ENCODE assay signal across 25 cellular contexts in genomic region chr11:65581928-65582327, GRCh38. TPM values are rescaled to one million over a fixed set of nuclear protein-coding genes. Genes with fewer than 3 reads are reported as not detected.
DNase-seq lines count a peak whose midpoint lies in the region; ATAC-seq, FAIRE-seq and TF ChIP-seq lines count a peak whose summit lies in the region.
"Had no signal": no experiment of that assay in that cellular context is flagged by ENCODE, and none has a peak within 500 bp of the region (broad histone marks: within the 10 kb centered on the region; RNA-seq: fewer than 3 reads in every experiment).

No MANE protein-coding gene starts in this region.

- DNase-seq in activated T-cell treated with anti-CD3 and anti-CD28 coated beads, Interleukin-2, amount 50 U/mL, for 72 hours: no peak
- no peak for DNase-seq in activated T-cell treated with anti-CD3 and anti-CD28 coated beads, Interleukin-2, amount 50 U/mL, for 1 hour
- DNase-seq in activated T-helper 1 cell treated with anti-CD3 and anti-CD28 coated beads, Interleukin-12 subunit alpha, Interleukin-12 subunit beta, Interleukin-2, Interleukin-4 antibody, amounts not matched to agents 30 ng/mL and 10 ng/mL and 1 ng/mL, durations not matched to agents 14 hours and 24 hours and 36 hours (ENCODE audit: low spot score): no peak
- no peak for DNase-seq in naive thymus-derived CD4-positive, alpha-beta T cell
- DNase-seq in prostate gland (ENCODE audit: low spot score) (no peak), GM19239 (ENCODE audit: insufficient read length, low spot score) (no peak), osteoblast (ENCODE audit: insufficient read length, low spot score, missing footprints) (no peak)
- DNase-seq: ACHN; activated CD4-positive, alpha-beta T cell treated with anti-CD3 and anti-CD28 coated beads for 48 hours; activated naive CD4-positive, alpha-beta T cell treated with anti-CD3 and anti-CD28 coated beads for 36 hours; body of pancreas; CD8-positive, alpha-beta T cell; GM23248; NCI-H1436; NCI-H526; retina; RPMI8226 had no signal

- H3K9ac ChIP-seq in stomach smooth muscle (ENCODE audit: low read length in 2 of 2): no peak overlapping the region
- H3K9ac ChIP-seq: GM23248 had no signal

- H3K27ac ChIP-seq in naive thymus-derived CD4-positive, alpha-beta T cell (ENCODE audit: low read depth, low read length): no peak overlapping the region
- H3K27ac ChIP-seq in stomach smooth muscle (ENCODE audit: low read length) (peak overlapping the region; percentile 58), prostate gland (no peak overlapping the region), osteoblast (ENCODE audit: low read depth, low read length) (no peak overlapping the region)
- H3K27ac ChIP-seq: body of pancreas, GM23248, neutrophil had no signal

- H3K79me2 ChIP-seq in osteoblast (ENCODE audit: insufficient read depth, low read length): peaks cover 22% of the 10 kb centered on the region

- H3K27me3 Mint-ChIP-seq in activated T-cell treated with anti-CD3 and anti-CD28 coated beads, Interleukin-2, amount 50 U/mL, for 72 hours (ENCODE audit: low read depth): no peaks in the 10 kb centered on the region
- peaks cover 1% of the 10 kb centered on the region for H3K27me3 Mint-ChIP-seq in activated T-helper 1 cell treated with anti-CD3 and anti-CD28 coated beads, Interleukin-12 subunit alpha, Interleukin-12 subunit beta, Interleukin-2, Interleukin-4 antibody, amounts not matched to agents 30 ng/mL and 10 ng/mL and 1 ng/mL, durations not matched to agents 14 hours and 24 hours and 36 hours (ENCODE audit: insufficient read depth)
- H3K27me3 Mint-ChIP-seq in naive thymus-derived CD4-positive, alpha-beta T cell: no peaks in the 10 kb centered on the region

- FAIRE-seq in GM19239 (lab: Jason Lieb, UNC): no peak
- FAIRE-seq: TTC549 had no signal

- peaks cover 24% of the 10 kb centered on the region for H3K4me1 Mint-ChIP-seq in activated T-cell treated with anti-CD3 and anti-CD28 coated beads, Interleukin-2, amount 50 U/mL, for 72 hours (ENCODE audit: low read depth)
- H3K4me1 Mint-ChIP-seq in activated T-helper 1 cell treated with anti-CD3 and anti-CD28 coated beads, Interleukin-12 subunit alpha, Interleukin-12 subunit beta, Interleukin-2, Interleukin-4 antibody, amounts not matched to agents 30 ng/mL and 10 ng/mL and 1 ng/mL, durations not matched to agents 14 hours and 24 hours and 36 hours (ENCODE audit: low read depth): peaks cover 37% of the 10 kb centered on the region
- peaks cover 12 to 46% (median 34%) of the 10 kb centered on the region in 7 donors for H3K4me1 Mint-ChIP-seq in naive thymus-derived CD4-positive, alpha-beta T cell

- no peak overlapping the region for H3K4me2 ChIP-seq in osteoblast (ENCODE audit: insufficient read depth, low read length)

- H3K4me1 ChIP-seq in naive thymus-derived CD4-positive, alpha-beta T cell (ENCODE audit: control insufficient read depth in 2 of 2, insufficient read depth in 2 of 2, low read length in 2 of 2): peaks cover 11 to 17% of the 10 kb centered on the region in 2 donors
- H3K4me1 ChIP-seq in stomach smooth muscle (ENCODE audit: control insufficient read depth, insufficient read depth, low read length) (peaks cover 62% of the 10 kb centered on the region), prostate gland (replicated peaks) (peaks cover 5% of the 10 kb centered on the region), osteoblast (ENCODE audit: insufficient read depth, low read length) (peaks cover 19% of the 10 kb centered on the region)

- H3K4me3 Mint-ChIP-seq in activated T-cell treated with anti-CD3 and anti-CD28 coated beads, Interleukin-2, amount 50 U/mL, for 72 hours: no peak overlapping the region
- H3K4me3 Mint-ChIP-seq in activated T-helper 1 cell treated with anti-CD3 and anti-CD28 coated beads, Interleukin-12 subunit alpha, Interleukin-12 subunit beta, Interleukin-2, Interleukin-4 antibody, amounts not matched to agents 30 ng/mL and 10 ng/mL and 1 ng/mL, durations not matched to agents 14 hours and 24 hours and 36 hours: no peak overlapping the region
- H3K4me3 Mint-ChIP-seq in naive thymus-derived CD4-positive, alpha-beta T cell: no peak overlapping the region
- H3K4me3 Mint-ChIP-seq: activated naive CD4-positive, alpha-beta T cell treated with anti-CD3 and anti-CD28 coated beads for 36 hours; CD8-positive, alpha-beta T cell; mesothelial cell of epicardium had no signal

- 98% methylated on average over 3 of the region's 3 CpGs for WGBS in prostate gland

- no peak for ATAC-seq in activated T-cell treated with anti-CD3 and anti-CD28 coated beads, Interleukin-2, amount 50 U/mL, for 72 hours (replicated peaks in 1 of 2)
- no peak for ATAC-seq in naive thymus-derived CD4-positive, alpha-beta T cell
- ATAC-seq: body of pancreas; CD8-positive, alpha-beta T cell; left lobe of liver had no signal

- TF ChIP-seq CTCF in prostate gland (IDR thresholded peaks at IDR 0.05): no peak
- no peak for TF ChIP-seq CTCF in osteoblast (IDR thresholded peaks at IDR 0.05; ENCODE audit: extremely low read depth, low read depth, low read length)

- H3K9me3 ChIP-seq in naive thymus-derived CD4-positive, alpha-beta T cell (ENCODE audit: control insufficient read depth in 2 of 3, low read length in 3 of 3): no peaks in the 10 kb centered on the region
- H3K9me3 ChIP-seq in stomach smooth muscle (ENCODE audit: control insufficient read depth in 2 of 2, low read length in 2 of 2) (no peaks in the 10 kb centered on the region), prostate gland (no peaks in the 10 kb centered on the region), osteoblast (ENCODE audit: low read depth, low read length) (no peaks in the 10 kb centered on the region)
- H3K9me3 ChIP-seq: body of pancreas, neutrophil had no signal

- intact Hi-C loops in activated T-helper 1 cell treated with anti-CD3 and anti-CD28 coated beads, Interleukin-12 subunit alpha, Interleukin-12 subunit beta, Interleukin-2, Interleukin-4 antibody, amounts not matched to agents 30 ng/mL and 10 ng/mL and 1 ng/mL, durations not matched to agents 14 hours and 24 hours and 36 hours (cut with micrococcal nuclease): no loop called here
- intact Hi-C loops in naive thymus-derived CD4-positive, alpha-beta T cell (cut with micrococcal nuclease): no loop called here
- intact Hi-C loops in prostate gland (cut with DNase I): no loop called here

- CTCF ChIA-PET in naive thymus-derived CD4-positive, alpha-beta T cell (lab: Charles Lee): interaction anchor here (1.1 kb wide), 1 partner anchor 41 kb away, joined by 3 read pairs; no protein-coding TSS in a partner anchor

- H3K36me3 ChIP-seq in naive thymus-derived CD4-positive, alpha-beta T cell (ENCODE audit: control insufficient read depth in 2 of 3, insufficient read depth in 3 of 3, low read length in 3 of 3): peaks cover 10 to 76% (median 17%) of the 10 kb centered on the region in 3 experiments
- H3K36me3 ChIP-seq in stomach smooth muscle (ENCODE audit: control insufficient read depth in 2 of 2, insufficient read depth in 2 of 2, low read length in 2 of 2) (peaks cover 49 to 58% of the 10 kb centered on the region in 2 donors), prostate gland (peaks cover 0 to 25% of the 10 kb centered on the region in 2 donors), osteoblast (ENCODE audit: insufficient read depth, low read length) (peaks cover 45% of the 10 kb centered on the region)

- no peaks in the 10 kb centered on the region for H3K27me3 ChIP-seq in naive thymus-derived CD4-positive, alpha-beta T cell (ENCODE audit: control insufficient read depth in 2 of 2, insufficient read depth in 2 of 2, low read length in 2 of 2)
- H3K27me3 ChIP-seq in stomach smooth muscle (ENCODE audit: control insufficient read depth in 1 of 2, insufficient read depth in 2 of 2, low read length in 2 of 2): no peaks in the 10 kb centered on the region
- H3K27me3 ChIP-seq in prostate gland (replicated peaks; ENCODE audit: insufficient read depth): no peaks in the 10 kb centered on the region
- no peaks in the 10 kb centered on the region for H3K27me3 ChIP-seq in osteoblast (ENCODE audit: insufficient read depth, low read length)
- H3K27me3 ChIP-seq: body of pancreas, neutrophil had no signal

- H4K20me1 ChIP-seq in osteoblast (ENCODE audit: insufficient read depth, low read length): peaks cover 17% of the 10 kb centered on the region

- H3K27ac Mint-ChIP-seq in activated T-cell treated with anti-CD3 and anti-CD28 coated beads, Interleukin-2, amount 50 U/mL, for 72 hours: peak overlapping the region; percentile 56
- H3K27ac Mint-ChIP-seq in activated T-helper 1 cell treated with anti-CD3 and anti-CD28 coated beads, Interleukin-12 subunit alpha, Interleukin-12 subunit beta, Interleukin-2, Interleukin-4 antibody, amounts not matched to agents 30 ng/mL and 10 ng/mL and 1 ng/mL, durations not matched to agents 14 hours and 24 hours and 36 hours: peak overlapping the region; percentile 52
- peak overlapping the region in 8 of 9 donors; percentile 52 to 84 (median 70) for H3K27ac Mint-ChIP-seq in naive thymus-derived CD4-positive, alpha-beta T cell
- H3K27ac Mint-ChIP-seq: mesothelial cell of epicardium had no signal

- no peak for TF ChIP-seq POLR2A in prostate gland (IDR thresholded peaks at IDR 0.05)

- H2AFZ ChIP-seq in osteoblast (ENCODE audit: low read length): no peak overlapping the region
- H2AFZ ChIP-seq: GM23248 had no signal

- H3K36me3 Mint-ChIP-seq in activated T-cell treated with anti-CD3 and anti-CD28 coated beads, Interleukin-2, amount 50 U/mL, for 72 hours (ENCODE audit: insufficient read depth in 2 of 2): peaks cover 8 to 25% of the 10 kb centered on the region in 2 donors
- H3K36me3 Mint-ChIP-seq in activated T-helper 1 cell treated with anti-CD3 and anti-CD28 coated beads, Interleukin-12 subunit alpha, Interleukin-12 subunit beta, Interleukin-2, Interleukin-4 antibody, amounts not matched to agents 30 ng/mL and 10 ng/mL and 1 ng/mL, durations not matched to agents 14 hours and 24 hours and 36 hours (ENCODE audit: low read depth): peaks cover 41% of the 10 kb centered on the region
- peaks cover 0 to 17% (median 10%) of the 10 kb centered on the region in 5 donors for H3K36me3 Mint-ChIP-seq in naive thymus-derived CD4-positive, alpha-beta T cell

- POLR2A ChIA-PET in naive thymus-derived CD4-positive, alpha-beta T cell (lab: Charles Lee): interaction anchor here (1.1 to 1.5 kb wide), 3 partner anchors 9 to 76 kb away, joined by 3 to 4 read pairs (median 3); partner anchors contain the start of genes FAM89B and LTBP3

- no peaks in the 10 kb centered on the region for H3K9me3 Mint-ChIP-seq in activated T-cell treated with anti-CD3 and anti-CD28 coated beads, Interleukin-2, amount 50 U/mL, for 72 hours
- no peaks in the 10 kb centered on the region for H3K9me3 Mint-ChIP-seq in activated T-helper 1 cell treated with anti-CD3 and anti-CD28 coated beads, Interleukin-12 subunit alpha, Interleukin-12 subunit beta, Interleukin-2, Interleukin-4 antibody, amounts not matched to agents 30 ng/mL and 10 ng/mL and 1 ng/mL, durations not matched to agents 14 hours and 24 hours and 36 hours
- peaks cover 0 to 2% (median 0%) of the 10 kb centered on the region in 11 donors for H3K9me3 Mint-ChIP-seq in naive thymus-derived CD4-positive, alpha-beta T cell
- H3K9me3 Mint-ChIP-seq: activated naive CD4-positive, alpha-beta T cell treated with anti-CD3 and anti-CD28 coated beads for 36 hours; CD8-positive, alpha-beta T cell; mesothelial cell of epicardium had no signal

- no peak overlapping the region for H3K4me3 ChIP-seq in naive thymus-derived CD4-positive, alpha-beta T cell (ENCODE audit: low read length)
- H3K4me3 ChIP-seq in stomach smooth muscle (ENCODE audit: low read length in 2 of 2): no peak overlapping the region
- H3K4me3 ChIP-seq in prostate gland: no peak overlapping the region
- H3K4me3 ChIP-seq in osteoblast (ENCODE audit: insufficient read depth, low read length): no peak overlapping the region
- H3K4me3 ChIP-seq: body of pancreas, GM23248 had no signal

RNA-seq across cellular contexts. Expression of gene EHBP1L1, which starts 6.1 kb away (rescaled TPM):
- total RNA-seq in activated T-cell treated with anti-CD3 and anti-CD28 coated beads, Interleukin-2, amount 50 U/mL, for 72 hours: 100 to 1,000 TPM in 1 of 2 donors, 10 to 100 TPM in 1; 93.9 to 113 TPM
- 168 and 178 TPM in 2 replicates for total RNA-seq in activated T-helper 1 cell treated with anti-CD3 and anti-CD28 coated beads, Interleukin-12 subunit alpha, Interleukin-12 subunit beta, Interleukin-2, Interleukin-4 antibody, amounts not matched to agents 30 ng/mL and 10 ng/mL and 1 ng/mL, durations not matched to agents 14 hours and 24 hours and 36 hours
- 100 to 1,000 TPM; 108 to 207 (median 128) TPM for total RNA-seq in naive thymus-derived CD4-positive, alpha-beta T cell
- polyA plus RNA-seq in naive thymus-derived CD4-positive, alpha-beta T cell: 10 to 100 TPM; 12.3 to 14.2 TPM
- total RNA-seq in prostate gland (10 to 100 TPM; 68.2 to 98.7 TPM), osteoblast (43.9 and 58.6 TPM in 2 replicates)

RNA-seq across cellular contexts. Expression of gene FAM89B, which starts 9.6 kb away (rescaled TPM):
- total RNA-seq in activated T-cell treated with anti-CD3 and anti-CD28 coated beads, Interleukin-2, amount 50 U/mL, for 72 hours: 10 to 100 TPM; 21.4 to 26.7 TPM
- total RNA-seq in activated T-helper 1 cell treated with anti-CD3 and anti-CD28 coated beads, Interleukin-12 subunit alpha, Interleukin-12 subunit beta, Interleukin-2, Interleukin-4 antibody, amounts not matched to agents 30 ng/mL and 10 ng/mL and 1 ng/mL, durations not matched to agents 14 hours and 24 hours and 36 hours: 50.4 and 50.6 TPM in 2 replicates
- total RNA-seq in naive thymus-derived CD4-positive, alpha-beta T cell: 10 to 100 TPM; 33.0 to 59.7 (median 45.3) TPM
- polyA plus RNA-seq in naive thymus-derived CD4-positive, alpha-beta T cell: 100 to 1,000 TPM in 1 of 2 donors, 10 to 100 TPM in 1; 87.7 to 115 TPM
- total RNA-seq in prostate gland (10 to 100 TPM; 68.6 to 92.6 TPM), osteoblast (31.5 and 36.2 TPM in 2 replicates)

RNA-seq across cellular contexts. Expression of gene ZNRD2, which starts 11.7 kb away (rescaled TPM):
- 10 to 100 TPM; 23.5 to 25.1 TPM for total RNA-seq in activated T-cell treated with anti-CD3 and anti-CD28 coated beads, Interleukin-2, amount 50 U/mL, for 72 hours
- 94.6 and 96.9 TPM in 2 replicates for total RNA-seq in activated T-helper 1 cell treated with anti-CD3 and anti-CD28 coated beads, Interleukin-12 subunit alpha, Interleukin-12 subunit beta, Interleukin-2, Interleukin-4 antibody, amounts not matched to agents 30 ng/mL and 10 ng/mL and 1 ng/mL, durations not matched to agents 14 hours and 24 hours and 36 hours
- total RNA-seq in naive thymus-derived CD4-positive, alpha-beta T cell: 10 to 100 TPM; 29.1 to 40.9 (median 32.9) TPM
- 10 to 100 TPM; 82.6 to 86.0 TPM for polyA plus RNA-seq in naive thymus-derived CD4-positive, alpha-beta T cell
- total RNA-seq in prostate gland: 10 to 100 TPM; 72.8 to 98.1 TPM
- total RNA-seq in osteoblast: 37.1 and 42.3 TPM in 2 replicates

RNA-seq across cellular contexts. Expression of gene KCNK7, which starts 13.7 kb away (rescaled TPM):
- under 1 TPM; 0.34 to 0.39 TPM for total RNA-seq in activated T-cell treated with anti-CD3 and anti-CD28 coated beads, Interleukin-2, amount 50 U/mL, for 72 hours
- 1.6 and 2.0 TPM in 2 replicates for total RNA-seq in activated T-helper 1 cell treated with anti-CD3 and anti-CD28 coated beads, Interleukin-12 subunit alpha, Interleukin-12 subunit beta, Interleukin-2, Interleukin-4 antibody, amounts not matched to agents 30 ng/mL and 10 ng/mL and 1 ng/mL, durations not matched to agents 14 hours and 24 hours and 36 hours
- 1 to 10 TPM; 2.1 to 9.2 (median 4.8) TPM for total RNA-seq in naive thymus-derived CD4-positive, alpha-beta T cell
- under 1 TPM in 1 of 2 donors, not detected in 1; 0.25 TPM for polyA plus RNA-seq in naive thymus-derived CD4-positive, alpha-beta T cell
- total RNA-seq in prostate gland (under 1 TPM in 1 of 2 donors, not detected in 1; 0.74 TPM), osteoblast (0.29 TPM in 1 of 2 replicates, not detected in the other)
- total RNA-seq: fibroblast of lung, GM23248, left lobe of liver, MCF 10A, temporal lobe had no signal
- polyA plus RNA-seq: fibroblast of lung, GM23248 had no signal

RNA-seq across cellular contexts. Expression of gene LTBP3, which starts 23.8 kb away (rescaled TPM):
- 100 to 1,000 TPM; 106 TPM for total RNA-seq in activated T-cell treated with anti-CD3 and anti-CD28 coated beads, Interleukin-2, amount 50 U/mL, for 72 hours
- 97.9 and 103 TPM in 2 replicates for total RNA-seq in activated T-helper 1 cell treated with anti-CD3 and anti-CD28 coated beads, Interleukin-12 subunit alpha, Interleukin-12 subunit beta, Interleukin-2, Interleukin-4 antibody, amounts not matched to agents 30 ng/mL and 10 ng/mL and 1 ng/mL, durations not matched to agents 14 hours and 24 hours and 36 hours
- 100 to 1,000 TPM in 4 of 5 experiments, 10 to 100 TPM in 1; 91.4 to 288 (median 280) TPM for total RNA-seq in naive thymus-derived CD4-positive, alpha-beta T cell
- 10 to 100 TPM; 18.7 to 41.2 TPM for polyA plus RNA-seq in naive thymus-derived CD4-positive, alpha-beta T cell
- total RNA-seq in prostate gland: 100 to 1,000 TPM; 220 to 234 TPM
- 40.7 and 41.6 TPM in 2 replicates for total RNA-seq in osteoblast
